ENCODE assay signal across 8 cellular contexts in genomic region chr1:37474697-37475379, GRCh38. TPM values are rescaled to one million over a fixed set of nuclear protein-coding genes. Genes with fewer than 3 reads are reported as not detected.
DNase-seq lines count a peak whose midpoint lies in the region; ATAC-seq and TF ChIP-seq lines count a peak whose summit lies in the region.

No MANE protein-coding gene starts in this region.

- peaks cover 48% of the 10 kb centered on the region for H3K4me1 Mint-ChIP-seq in activated CD8-positive, alpha-beta memory T cell treated with anti-CD3 and anti-CD28 coated beads, Interleukin-2, amount 10 ng/mL, durations not matched to agents 7 days and 5 days
- H3K4me1 Mint-ChIP-seq in progenitor cell of endocrine pancreas (ENCODE audit: low read depth), result peaks cover 14% of the 10 kb centered on the region

- no peaks in the 10 kb centered on the region for H3K9me3 ChIP-seq in BE2C

- no peaks in the 10 kb centered on the region for H3K27me3 ChIP-seq in BE2C

- H3K4me3 ChIP-seq in BE2C (ENCODE audit: low read depth, low read length), result peak overlapping the region; percentile 58

- DNase-seq in BE2C, result no peak
- peak; percentile 51 for DNase-seq in activated CD8-positive, alpha-beta memory T cell treated with anti-CD3 and anti-CD28 coated beads, Interleukin-2, amount 10 ng/mL, durations not matched to agents 7 days and 5 days
- DNase-seq in glomerular visceral epithelial cell (ENCODE audit: extremely low spot score), result peak; percentile 23
- DNase-seq in progenitor cell of endocrine pancreas (ENCODE audit: low spot score, unreplicated experiment), result peak; percentile 27
- no peak for DNase-seq in effector CD8-positive, alpha-beta T cell (lab: John Stamatoyannopoulos, UW)
- DNase-seq in amniotic stem cell (lab: John Stamatoyannopoulos, UW), result no peak

- TF ChIP-seq CTCF in BE2C (IDR thresholded peaks at IDR 0.05; ENCODE audit: low read depth, low read length) (no peak), progenitor cell of endocrine pancreas (IDR thresholded peaks at IDR 0.05; ENCODE audit: unreplicated experiment) (no peak)

- H3K27ac Mint-ChIP-seq in activated CD8-positive, alpha-beta memory T cell treated with anti-CD3 and anti-CD28 coated beads, Interleukin-2, amount 10 ng/mL, durations not matched to agents 7 days and 5 days, result peak overlapping the region; percentile 90
- H3K27ac Mint-ChIP-seq in progenitor cell of endocrine pancreas, result peak overlapping the region; percentile 52

- ATAC-seq in HG02571 (IDR thresholded peaks at IDR 0.05; ENCODE audit: unreplicated experiment) (peak; percentile 7), HG03378 (IDR thresholded peaks at IDR 0.05; ENCODE audit: unreplicated experiment) (no peak)
- ATAC-seq in activated CD8-positive, alpha-beta memory T cell treated with anti-CD3 and anti-CD28 coated beads, Interleukin-2, amount 10 ng/mL, durations not matched to agents 7 days and 5 days, result peak; percentile 2

- H3K36me3 Mint-ChIP-seq in activated CD8-positive, alpha-beta memory T cell treated with anti-CD3 and anti-CD28 coated beads, Interleukin-2, amount 10 ng/mL, durations not matched to agents 7 days and 5 days, result peaks cover 37% of the 10 kb centered on the region
- peaks cover 2% of the 10 kb centered on the region for H3K36me3 Mint-ChIP-seq in progenitor cell of endocrine pancreas (ENCODE audit: insufficient read depth)

- H3K4me3 Mint-ChIP-seq in activated CD8-positive, alpha-beta memory T cell treated with anti-CD3 and anti-CD28 coated beads, Interleukin-2, amount 10 ng/mL, durations not matched to agents 7 days and 5 days, result peak overlapping the region; percentile 96
- peak overlapping the region; percentile 76 for H3K4me3 Mint-ChIP-seq in progenitor cell of endocrine pancreas (ENCODE audit: low read depth)

- CTCF ChIA-PET in activated CD8-positive, alpha-beta memory T cell treated with anti-CD3 and anti-CD28 coated beads, Interleukin-2, amount 10 ng/mL, durations not matched to agents 7 days and 5 days (lab: Charles Lee), result interaction anchor here (1.0 to 11.0 kb wide), 8 partner anchors 13 to 214 kb away, joined by 3 to 157 read pairs (median 4); no protein-coding TSS in a partner anchor

- H3K36me3 ChIP-seq in BE2C, result no peaks in the 10 kb centered on the region

- H3K27me3 Mint-ChIP-seq in activated CD8-positive, alpha-beta memory T cell treated with anti-CD3 and anti-CD28 coated beads, Interleukin-2, amount 10 ng/mL, durations not matched to agents 7 days and 5 days, result no peaks in the 10 kb centered on the region
- H3K27me3 Mint-ChIP-seq in progenitor cell of endocrine pancreas, result peaks cover 27% of the 10 kb centered on the region

- peaks cover 22% of the 10 kb centered on the region for H3K4me1 ChIP-seq in BE2C

- H3K9me3 Mint-ChIP-seq in activated CD8-positive, alpha-beta memory T cell treated with anti-CD3 and anti-CD28 coated beads, Interleukin-2, amount 10 ng/mL, durations not matched to agents 7 days and 5 days (ENCODE audit: low read depth), result no peaks in the 10 kb centered on the region
- H3K9me3 Mint-ChIP-seq in progenitor cell of endocrine pancreas (ENCODE audit: low read depth), result no peaks in the 10 kb centered on the region

RNA-seq across cellular contexts. Expression of gene ZC3H12A, which starts 0.5 kb away (rescaled TPM):
- 1.6 TPM for polyA plus RNA-seq in BE2C (2012; ENCODE audit: insufficient read depth, insufficient read length, low read depth)
- 10 to 100 TPM; 20.9 to 35.4 TPM for total RNA-seq in activated CD8-positive, alpha-beta memory T cell treated with anti-CD3 and anti-CD28 coated beads, Interleukin-2, amount 10 ng/mL, durations not matched to agents 7 days and 5 days
- total RNA-seq in progenitor cell of endocrine pancreas, result 3.0 TPM in 2 replicates

RNA-seq across cellular contexts. Expression of gene MEAF6, which starts 39.7 kb away (rescaled TPM):
- polyA plus RNA-seq in BE2C (2012; ENCODE audit: insufficient read depth, insufficient read length, low read depth), result 54.8 TPM
- total RNA-seq in activated CD8-positive, alpha-beta memory T cell treated with anti-CD3 and anti-CD28 coated beads, Interleukin-2, amount 10 ng/mL, durations not matched to agents 7 days and 5 days, result 10 to 100 TPM; 63.2 to 80.7 TPM
- total RNA-seq in progenitor cell of endocrine pancreas, result 78.2 and 83.1 TPM in 2 replicates

Comparison
In these comparisons a context has a peak if more than half of its experiments do, and no peak if none do; other contexts are left out.
1. DNase-seq: peak in activated CD8-positive, alpha-beta memory T cell treated with anti-CD3 and anti-CD28 coated beads, Interleukin-2, amount 10 ng/mL, durations not matched to agents 7 days and 5 days (single experiment), glomerular visceral epithelial cell (single experiment) and progenitor cell of endocrine pancreas (single experiment); none in BE2C (single experiment), effector CD8-positive, alpha-beta T cell (single experiment) and amniotic stem cell (single experiment).